In the genomic region with DNA sequence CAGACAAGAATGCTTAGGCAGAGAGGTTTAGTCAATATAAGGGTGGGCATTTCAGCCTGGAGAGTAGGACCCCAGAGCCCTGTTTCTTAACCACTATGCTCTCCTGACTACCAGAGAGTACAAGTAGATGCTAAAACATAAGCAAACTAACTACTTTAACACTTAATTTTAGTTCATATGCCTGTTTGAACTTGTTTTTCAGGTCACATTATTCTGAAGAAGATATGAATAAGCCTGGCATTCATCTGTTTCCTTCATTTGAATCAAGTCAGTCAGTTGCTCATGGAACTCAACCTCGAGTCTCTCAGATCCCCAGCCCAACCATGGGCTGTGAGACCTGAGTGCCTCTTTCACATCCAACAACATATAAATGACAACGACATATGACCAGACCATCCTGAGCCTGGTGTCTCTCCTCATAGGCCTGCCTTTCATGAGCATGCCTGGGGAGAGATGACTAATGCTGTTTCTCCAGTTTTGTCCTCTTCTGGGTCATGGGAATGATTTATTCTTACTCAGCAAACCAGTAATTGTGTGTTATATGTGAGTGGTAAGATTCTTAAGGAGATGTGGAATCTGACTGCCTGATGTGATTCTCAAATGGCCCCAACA, we compare ENCODE assay signal across 9 cellular contexts.
A peak's percentile ranks its signal among the peaks of the same experiment; 100 is the strongest.
DNase-seq lines count a peak whose midpoint lies in the region; ATAC-seq and TF ChIP-seq lines count a peak whose summit lies in the region.
"Had no signal": no experiment of that assay in that cellular context is flagged by ENCODE, and none has a peak within 500 bp of the region (broad histone marks: within the 10 kb centered on the region; RNA-seq: fewer than 3 reads in every experiment).

No MANE protein-coding gene starts in this region.

- 57% methylated on average over 2 of the region's 2 CpGs for WGBS in suprapubic skin

- TF ChIP-seq POLR2A in suprapubic skin (IDR thresholded peaks at IDR 0.05), result no peak

- no peaks in the 10 kb centered on the region for H3K36me3 ChIP-seq in suprapubic skin

- peaks cover 97% of the 10 kb centered on the region for H3K4me1 Mint-ChIP-seq in activated T-cell treated with anti-CD3 and anti-CD28 coated beads, Interleukin-2, amount 50 U/mL, for 24 hours (ENCODE audit: low read depth)

- TF ChIP-seq CTCF in suprapubic skin (IDR thresholded peaks at IDR 0.05), result no peak

- H3K9me3 ChIP-seq in suprapubic skin, result no peaks in the 10 kb centered on the region

- H3K27ac ChIP-seq in suprapubic skin, result peak overlapping the region; percentile 65

- no peaks in the 10 kb centered on the region for H3K27me3 ChIP-seq in suprapubic skin

- H3K27ac Mint-ChIP-seq in activated T-cell treated with anti-CD3 and anti-CD28 coated beads, Interleukin-2, amount 50 U/mL, for 24 hours, result peak overlapping the region; percentile 84

- TF ChIP-seq EP300 in suprapubic skin (IDR thresholded peaks at IDR 0.05), result no peak

- H3K4me1 ChIP-seq in suprapubic skin, result peaks cover 23% of the 10 kb centered on the region

- H3K36me3 Mint-ChIP-seq in activated T-cell treated with anti-CD3 and anti-CD28 coated beads, Interleukin-2, amount 50 U/mL, for 24 hours (ENCODE audit: low read depth), result peaks cover 50% of the 10 kb centered on the region

- no peaks in the 10 kb centered on the region for H3K27me3 Mint-ChIP-seq in activated T-cell treated with anti-CD3 and anti-CD28 coated beads, Interleukin-2, amount 50 U/mL, for 24 hours

- peak overlapping the region; percentile 1 for H3K4me3 Mint-ChIP-seq in activated T-cell treated with anti-CD3 and anti-CD28 coated beads, Interleukin-2, amount 50 U/mL, for 24 hours

- peaks cover 42% of the 10 kb centered on the region for H3K9me3 Mint-ChIP-seq in activated T-cell treated with anti-CD3 and anti-CD28 coated beads, Interleukin-2, amount 50 U/mL, for 24 hours

- no peak overlapping the region for H3K4me3 ChIP-seq in suprapubic skin

- DNase-seq in activated T-cell treated with anti-CD3 and anti-CD28 coated beads, Interleukin-2, amount 50 U/mL, for 24 hours, result no peak
- DNase-seq in activated T-cell treated with anti-CD3 and anti-CD28 coated beads, Interleukin-2, amount 50 U/mL, for 1 hour, result no peak
- DNase-seq in T1000 (lab: John Stamatoyannopoulos, UW), result peak; percentile 82
- peak; percentile 83 for DNase-seq in fibroblast of peridontal ligament (ENCODE audit: extremely low read depth)
- DNase-seq in suprapubic skin (ENCODE audit: low spot score in 2 of 2), result no peak
- DNase-seq in posterior vena cava (ENCODE audit: low spot score), result no peak
- no peak for DNase-seq in activated gamma-delta T cell (lab: John Stamatoyannopoulos, UW)

- intact Hi-C loops in posterior vena cava (cut with DNase I), result no loop called here

- ATAC-seq in HG03354 (IDR thresholded peaks at IDR 0.05; ENCODE audit: poor library complexity, severe bottlenecking, unreplicated experiment), result no peak
- ATAC-seq: Panc1 had no signal

Comparison
In these comparisons a context has a peak if more than half of its experiments do, and no peak if none do; other contexts are left out.
1. DNase-seq: peak in T1000 (single experiment) and fibroblast of peridontal ligament (single experiment); none in activated T-cell treated with anti-CD3 and anti-CD28 coated beads, Interleukin-2, amount 50 U/mL, for 24 hours (single experiment), activated T-cell treated with anti-CD3 and anti-CD28 coated beads, Interleukin-2, amount 50 U/mL, for 1 hour (single experiment), suprapubic skin (0 of 2), posterior vena cava (single experiment) and activated gamma-delta T cell (single experiment).